Comparison of ENCODE assay signal across 8 cellular contexts in genomic region chr15:81480645-81481053, GRCh38.
DNase-seq lines count a peak whose midpoint lies in the region; ATAC-seq and TF ChIP-seq lines count a peak whose summit lies in the region.

No MANE protein-coding gene starts in this region.

- no peaks in the 10 kb centered on the region for H3K9me3 Mint-ChIP-seq in endodermal cell

- no peaks in the 10 kb centered on the region for H3K27me3 Mint-ChIP-seq in endodermal cell (ENCODE audit: insufficient read depth)

- no peak overlapping the region for H3K4ac ChIP-seq in mesendoderm (ENCODE audit: low read depth, low read length)

- H3K36me3 Mint-ChIP-seq in endodermal cell (ENCODE audit: low read depth): no peaks in the 10 kb centered on the region

- ATAC-seq in SK-N-SH treated with all-trans-retinoic acid at 6 μM for 48 hours (peak; percentile 91), HG03432 (IDR thresholded peaks at IDR 0.05; ENCODE audit: unreplicated experiment) (no peak)

- no peak overlapping the region for H4K5ac ChIP-seq in mesendoderm (ENCODE audit: low read length)

- no peaks in the 10 kb centered on the region for H3K36me3 ChIP-seq in endodermal cell (ENCODE audit: control insufficient read depth, insufficient read depth, low read length)
- no peaks in the 10 kb centered on the region for H3K36me3 ChIP-seq in mesendoderm (ENCODE audit: control insufficient read depth, insufficient read depth, low read length)

- TF ChIP-seq CTCF in AG09319 (IDR thresholded peaks at IDR 0.05; ENCODE audit: low read depth, low read length) (peak; percentile 66), GM12874 (IDR thresholded peaks at IDR 0.05; ENCODE audit: insufficient read depth, low read depth, low read length) (peak; percentile 47; the same call in 1 of the 2 replicates), endodermal cell (conservative IDR thresholded peaks at IDR 0.05) (peak; percentile 92)

- no peak overlapping the region for H3K4me3 Mint-ChIP-seq in endodermal cell

- no peak overlapping the region for H2BK15ac ChIP-seq in mesendoderm (replicated peaks; ENCODE audit: low read depth)

- 50 to 54% methylated on average over 2 to 7 of the region's 7 CpGs for WGBS in endodermal cell (ENCODE audit: insufficient coverage in 1 of 2, insufficient read length in 1 of 2), 2 experiments
- no CpG with 5 or more reads among the region's 7 CpGs for WGBS in mesendoderm (ENCODE audit: extremely low coverage, insufficient coverage, low lambda C conversion rate)

- H3K9me3 ChIP-seq in endodermal cell (ENCODE audit: control insufficient read depth, low read length): no peaks in the 10 kb centered on the region

- H4K8ac ChIP-seq in mesendoderm (ENCODE audit: low read depth, low read length): no peak overlapping the region

- no peaks in the 10 kb centered on the region for H3K79me2 ChIP-seq in mesendoderm (ENCODE audit: control insufficient read depth, insufficient read depth, low read length)

- H3K18ac ChIP-seq in mesendoderm (ENCODE audit: low read length): no peak overlapping the region

- DNase-seq in AG09319 (ENCODE audit: extremely low read depth, low read depth) (peak; percentile 29), NCI-H128 (lab: John Stamatoyannopoulos, UW; ENCODE audit: unreplicated experiment) (peak; percentile 27), endodermal cell (peak; percentile 72), mesendoderm (peak; percentile 46), epidermal melanocyte (ENCODE audit: insufficient read length, low spot score) (no peak)

- H3K27me3 ChIP-seq in endodermal cell (ENCODE audit: control insufficient read depth, insufficient read depth, low read length, poor library complexity, severe bottlenecking) (no peaks in the 10 kb centered on the region), mesendoderm (ENCODE audit: insufficient read depth, low read length, poor library complexity) (no peaks in the 10 kb centered on the region)

- H3K56ac ChIP-seq in mesendoderm (ENCODE audit: low read length): no peak overlapping the region

- no peak overlapping the region for H3K9ac ChIP-seq in endodermal cell (ENCODE audit: extremely low read depth, low read length, poor library complexity, severe bottlenecking)
- no peak overlapping the region for H3K9ac ChIP-seq in mesendoderm (ENCODE audit: low read length)

- H3K4me1 Mint-ChIP-seq in endodermal cell: peaks cover 5% of the 10 kb centered on the region

- H2BK120ac ChIP-seq in mesendoderm (ENCODE audit: low read depth, low read length): no peak overlapping the region

- H3K79me1 ChIP-seq in mesendoderm (ENCODE audit: low read length): no peaks in the 10 kb centered on the region

- H3K4me2 ChIP-seq in mesendoderm (ENCODE audit: low read length): no peak overlapping the region

- no peak overlapping the region for H2AK5ac ChIP-seq in mesendoderm (ENCODE audit: low read length)

- no peak overlapping the region for H2BK5ac ChIP-seq in mesendoderm (ENCODE audit: low read length)

- no peak overlapping the region for H3K27ac ChIP-seq in endodermal cell (ENCODE audit: low read depth, low read length)
- no peak overlapping the region for H3K27ac ChIP-seq in mesendoderm (ENCODE audit: low read depth, low read length)

- H3K4me3 ChIP-seq in endodermal cell (ENCODE audit: low read length) (no peak overlapping the region), mesendoderm (ENCODE audit: low read length) (no peak overlapping the region)

- H3K27ac Mint-ChIP-seq in endodermal cell: no peak overlapping the region

- H3K23ac ChIP-seq in mesendoderm (ENCODE audit: low read length): no peak overlapping the region

- H3K4me1 ChIP-seq in endodermal cell (ENCODE audit: control insufficient read depth, insufficient read depth, low read length) (no peaks in the 10 kb centered on the region), mesendoderm (ENCODE audit: control insufficient read depth, low read depth, low read length) (no peaks in the 10 kb centered on the region)

TF ChIP-seq in SK-N-SH treated with all-trans-retinoic acid at 6 μM for 48 hours, 23 proteins besides CTCF, POLR2A, EP300 and RAD21:
- TF ChIP-seq, protein P1, sequence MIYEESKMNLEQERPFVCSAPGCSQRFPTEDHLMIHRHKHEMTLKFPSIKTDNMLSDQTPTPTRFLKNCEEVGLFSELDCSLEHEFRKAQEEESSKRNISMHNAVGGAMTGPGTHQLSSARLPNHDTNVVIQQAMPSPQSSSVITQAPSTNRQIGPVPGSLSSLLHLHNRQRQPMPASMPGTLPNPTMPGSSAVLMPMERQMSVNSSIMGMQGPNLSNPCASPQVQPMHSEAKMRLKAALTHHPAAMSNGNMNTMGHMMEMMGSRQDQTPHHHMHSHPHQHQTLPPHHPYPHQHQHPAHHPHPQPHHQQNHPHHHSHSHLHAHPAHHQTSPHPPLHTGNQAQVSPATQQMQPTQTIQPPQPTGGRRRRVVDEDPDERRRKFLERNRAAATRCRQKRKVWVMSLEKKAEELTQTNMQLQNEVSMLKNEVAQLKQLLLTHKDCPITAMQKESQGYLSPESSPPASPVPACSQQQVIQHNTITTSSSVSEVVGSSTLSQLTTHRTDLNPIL (CRISPR knock-in tag; IDR thresholded peaks at IDR 0.05; ENCODE audit: low read depth): no peak
- TF ChIP-seq ZC3H10 (CRISPR knock-in tag; IDR thresholded peaks at IDR 0.05): no peak
- 0 out of 2 replicates have a peak, but pooled peaks have one; percentile 15 for TF ChIP-seq SNAI2 (CRISPR knock-in tag; IDR thresholded peaks at IDR 0.05)
